Comparison of ENCODE assay signal across 6 cellular contexts in the genomic region with DNA sequence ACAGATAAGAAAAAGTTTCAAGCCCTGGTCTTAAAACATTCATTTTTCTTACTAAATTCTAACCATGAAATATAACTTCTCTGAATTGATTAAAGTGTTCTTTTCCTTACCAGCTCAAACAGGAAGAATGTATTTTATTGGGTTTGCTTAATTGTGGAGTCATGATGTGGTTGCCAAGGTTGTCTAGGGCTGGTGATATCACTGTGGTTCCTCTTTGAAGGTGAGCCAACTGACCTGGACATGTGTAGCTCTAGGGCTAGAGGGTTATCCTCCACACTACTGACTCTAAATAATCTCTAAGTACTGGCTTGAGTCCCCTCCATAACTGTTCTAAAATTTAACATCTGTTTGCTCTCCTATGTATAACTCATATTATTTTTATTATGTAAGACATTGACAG.
"Had no signal": no experiment of that assay in that cellular context is flagged by ENCODE, and none has a peak within 500 bp of the region (broad histone marks: within the 10 kb centered on the region; RNA-seq: fewer than 3 reads in every experiment).

No MANE protein-coding gene starts in this region.

- H3K4me2 ChIP-seq: GM23338 had no signal

- H3K4me3 ChIP-seq: GM23338 had no signal

- ATAC-seq: GM23338 had no signal

- H2AFZ ChIP-seq: GM23338 had no signal

- FAIRE-seq: H1, H54, HTR-8/SVneo had no signal

- DNase-seq: H9, HCEC 1CT had no signal
